15 cellular contexts compared by ENCODE assay signal in genomic region chr2:196985524-196986183, GRCh38. TPM values are rescaled to one million over a fixed set of nuclear protein-coding genes. Genes with fewer than 3 reads are reported as not detected.
A peak's percentile ranks its signal among the peaks of the same experiment; 100 is the strongest.
DNase-seq lines count a peak whose midpoint lies in the region; ATAC-seq lines count a peak whose summit lies in the region.
"Had no signal": no experiment of that assay in that cellular context is flagged by ENCODE, and none has a peak within 500 bp of the region (broad histone marks: within the 10 kb centered on the region; RNA-seq: fewer than 3 reads in every experiment).

No MANE protein-coding gene starts in this region.

- no peak overlapping the region for H3K4me3 Mint-ChIP-seq in activated T-cell treated with anti-CD3 and anti-CD28 coated beads, Interleukin-2, amount 50 U/mL, for 24 hours
- H3K4me3 Mint-ChIP-seq in activated naive CD8-positive, alpha-beta T cell treated with anti-CD3 and anti-CD28 coated beads, Interleukin-2, amount 50 U/mL, for 24 hours, result no peak overlapping the region
- no peak overlapping the region for H3K4me3 Mint-ChIP-seq in stimulated activated effector memory CD8-positive, alpha-beta T cell treated with anti-CD3 and anti-CD28 coated beads, Interleukin-12 subunit alpha, Interleukin-12 subunit beta, amount 100 ng/mL, for 72 hours

- H3K27me3 Mint-ChIP-seq in activated T-cell treated with anti-CD3 and anti-CD28 coated beads, Interleukin-2, amount 50 U/mL, for 24 hours, result no peaks in the 10 kb centered on the region
- H3K27me3 Mint-ChIP-seq in activated naive CD8-positive, alpha-beta T cell treated with anti-CD3 and anti-CD28 coated beads, Interleukin-2, amount 50 U/mL, for 24 hours, result no peaks in the 10 kb centered on the region

- peaks cover 61% of the 10 kb centered on the region for H3K4me1 Mint-ChIP-seq in activated T-cell treated with anti-CD3 and anti-CD28 coated beads, Interleukin-2, amount 50 U/mL, for 24 hours (ENCODE audit: low read depth)
- H3K4me1 Mint-ChIP-seq in activated naive CD8-positive, alpha-beta T cell treated with anti-CD3 and anti-CD28 coated beads, Interleukin-2, amount 50 U/mL, for 24 hours, result peaks cover 65% of the 10 kb centered on the region
- peaks cover 34% of the 10 kb centered on the region for H3K4me1 Mint-ChIP-seq in stimulated activated effector memory CD8-positive, alpha-beta T cell treated with anti-CD3 and anti-CD28 coated beads, Interleukin-12 subunit alpha, Interleukin-12 subunit beta, amount 100 ng/mL, for 72 hours

- H3K27ac Mint-ChIP-seq in activated T-cell treated with anti-CD3 and anti-CD28 coated beads, Interleukin-2, amount 50 U/mL, for 24 hours, result peak overlapping the region; percentile 82
- peak overlapping the region; percentile 58 for H3K27ac Mint-ChIP-seq in activated naive CD8-positive, alpha-beta T cell treated with anti-CD3 and anti-CD28 coated beads, Interleukin-2, amount 50 U/mL, for 24 hours
- peak overlapping the region; percentile 81 for H3K27ac Mint-ChIP-seq in stimulated activated effector memory CD8-positive, alpha-beta T cell treated with anti-CD3 and anti-CD28 coated beads, Interleukin-12 subunit alpha, Interleukin-12 subunit beta, amount 100 ng/mL, for 72 hours

- H3K9me3 Mint-ChIP-seq in activated T-cell treated with anti-CD3 and anti-CD28 coated beads, Interleukin-2, amount 50 U/mL, for 24 hours, result peaks cover 13% of the 10 kb centered on the region
- H3K9me3 Mint-ChIP-seq in activated naive CD8-positive, alpha-beta T cell treated with anti-CD3 and anti-CD28 coated beads, Interleukin-2, amount 50 U/mL, for 24 hours, result peaks cover 11% of the 10 kb centered on the region
- H3K9me3 Mint-ChIP-seq in stimulated activated effector memory CD8-positive, alpha-beta T cell treated with anti-CD3 and anti-CD28 coated beads, Interleukin-12 subunit alpha, Interleukin-12 subunit beta, amount 100 ng/mL, for 72 hours, result peaks cover 3% of the 10 kb centered on the region

- peaks cover 54% of the 10 kb centered on the region for H3K36me3 Mint-ChIP-seq in activated T-cell treated with anti-CD3 and anti-CD28 coated beads, Interleukin-2, amount 50 U/mL, for 24 hours (ENCODE audit: low read depth)
- peaks cover 51% of the 10 kb centered on the region for H3K36me3 Mint-ChIP-seq in activated naive CD8-positive, alpha-beta T cell treated with anti-CD3 and anti-CD28 coated beads, Interleukin-2, amount 50 U/mL, for 24 hours (ENCODE audit: low read depth)
- H3K36me3 Mint-ChIP-seq in stimulated activated effector memory CD8-positive, alpha-beta T cell treated with anti-CD3 and anti-CD28 coated beads, Interleukin-12 subunit alpha, Interleukin-12 subunit beta, amount 100 ng/mL, for 72 hours, result peaks cover 63% of the 10 kb centered on the region

- ATAC-seq in activated naive CD8-positive, alpha-beta T cell treated with anti-CD3 and anti-CD28 coated beads, Interleukin-2, amount 50 U/mL, for 24 hours, result no peak
- no peak for ATAC-seq in stimulated activated effector memory CD8-positive, alpha-beta T cell treated with anti-CD3 and anti-CD28 coated beads, Interleukin-12 subunit alpha, Interleukin-12 subunit beta, amount 100 ng/mL, for 72 hours
- ATAC-seq: A549, heart right ventricle had no signal

- no peak for DNase-seq in activated T-cell treated with anti-CD3 and anti-CD28 coated beads, Interleukin-2, amount 50 U/mL, for 24 hours
- no peak for DNase-seq in activated T-cell treated with anti-CD3 and anti-CD28 coated beads, Interleukin-2, amount 50 U/mL, for 48 hours
- DNase-seq in NOMO-1 treated with dmso at 0.1 percent for 144 hours (lab: John Stamatoyannopoulos, UW; ENCODE audit: unreplicated experiment) (peak; percentile 69), HuH-7 (ENCODE audit: low spot score) (no peak), mucosa of gallbladder (ENCODE audit: low spot score) (no peak)
- DNase-seq in activated naive CD8-positive, alpha-beta T cell treated with anti-CD3 and anti-CD28 coated beads, Interleukin-2, amount 50 U/mL, for 24 hours, result no peak
- DNase-seq in stimulated activated effector memory CD8-positive, alpha-beta T cell treated with anti-CD3 and anti-CD28 coated beads, Interleukin-12 subunit alpha, Interleukin-12 subunit beta, amount 100 ng/mL, for 72 hours (ENCODE audit: low spot score in 2 of 2), result no peak
- no peak for DNase-seq in stimulated activated CD4-positive, alpha-beta T cell treated with anti-CD3 and anti-CD28 coated beads, Interleukin-1b, Interleukin-23, amount 100 ng/mL, for 48 hours
- DNase-seq: activated CD4-positive, alpha-beta T cell treated with anti-CD3 and anti-CD28 coated beads, Interleukin-2, amount 50 U/mL, for 48 hours; GDM1; heart right ventricle; KBM-7; NCI-H774; thyroid gland had no signal

RNA-seq across cellular contexts. Expression of gene PGAP1, which starts 59.1 kb away (rescaled TPM):
- 6.8 TPM for total RNA-seq in mucosa of gallbladder
